Comparison of ENCODE assay signal across 1 cellular context in the genomic region with DNA sequence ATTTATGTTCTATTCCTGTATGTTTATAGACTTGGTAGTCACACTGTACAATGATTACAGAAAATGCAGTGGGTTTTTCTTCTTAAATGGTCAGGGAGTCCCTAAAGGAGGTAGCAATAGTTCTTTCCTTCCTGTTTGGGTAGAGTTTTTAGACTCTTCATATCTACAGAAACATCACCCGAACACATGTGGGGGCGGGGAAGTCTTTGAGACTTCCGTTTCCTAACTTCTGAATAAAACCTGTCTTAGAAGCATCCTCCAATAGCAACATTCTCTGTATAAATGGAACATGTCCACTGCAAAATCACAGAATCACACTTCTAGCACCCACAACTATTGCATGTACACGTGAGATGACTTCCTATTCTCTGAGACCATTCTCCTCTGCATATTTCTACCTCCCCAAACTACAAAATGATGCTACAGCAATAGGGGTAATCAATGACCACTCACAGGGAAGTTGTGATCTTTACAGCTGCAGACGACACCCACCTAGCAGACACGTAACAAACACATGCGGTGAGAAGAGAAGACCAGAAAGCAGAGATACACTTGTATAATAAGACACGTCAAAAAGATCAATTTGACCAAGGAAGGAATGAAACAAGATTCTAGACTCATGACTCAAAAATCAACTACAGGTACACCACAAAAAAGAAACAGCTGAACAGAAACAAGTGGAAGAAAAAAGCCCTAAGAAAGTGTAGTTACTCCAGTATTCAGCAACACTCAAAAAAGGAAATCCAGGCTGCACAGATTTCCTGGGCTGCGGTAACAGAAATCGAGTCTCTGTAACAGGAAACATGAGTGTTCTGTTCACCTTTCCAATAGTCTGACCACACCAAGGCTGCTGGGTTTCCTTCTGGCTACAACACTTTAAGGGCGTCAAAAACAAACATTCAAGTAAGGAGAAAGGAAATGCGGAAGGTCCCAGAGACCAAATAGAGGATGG.
TF ChIP-seq lines count a peak whose summit lies in the region.

No MANE protein-coding gene starts in this region.

TF ChIP-seq in GM12878, 131 proteins besides CTCF, POLR2A, EP300 and RAD21 (continued from another document):
- TF ChIP-seq, protein P1, sequence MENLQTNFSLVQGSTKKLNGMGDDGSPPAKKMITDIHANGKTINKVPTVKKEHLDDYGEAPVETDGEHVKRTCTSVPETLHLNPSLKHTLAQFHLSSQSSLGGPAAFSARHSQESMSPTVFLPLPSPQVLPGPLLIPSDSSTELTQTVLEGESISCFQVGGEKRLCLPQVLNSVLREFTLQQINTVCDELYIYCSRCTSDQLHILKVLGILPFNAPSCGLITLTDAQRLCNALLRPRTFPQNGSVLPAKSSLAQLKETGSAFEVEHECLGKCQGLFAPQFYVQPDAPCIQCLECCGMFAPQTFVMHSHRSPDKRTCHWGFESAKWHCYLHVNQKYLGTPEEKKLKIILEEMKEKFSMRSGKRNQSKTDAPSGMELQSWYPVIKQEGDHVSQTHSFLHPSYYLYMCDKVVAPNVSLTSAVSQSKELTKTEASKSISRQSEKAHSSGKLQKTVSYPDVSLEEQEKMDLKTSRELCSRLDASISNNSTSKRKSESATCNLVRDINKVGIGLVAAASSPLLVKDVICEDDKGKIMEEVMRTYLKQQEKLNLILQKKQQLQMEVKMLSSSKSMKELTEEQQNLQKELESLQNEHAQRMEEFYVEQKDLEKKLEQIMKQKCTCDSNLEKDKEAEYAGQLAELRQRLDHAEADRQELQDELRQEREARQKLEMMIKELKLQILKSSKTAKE (IDR thresholded peaks at IDR 0.05; ENCODE audit: low read depth, poor library complexity, severe bottlenecking), result peak; percentile 73
- no peak for TF ChIP-seq PAX8 (IDR thresholded peaks at IDR 0.05)
- no peak for TF ChIP-seq NR2C2 (IDR thresholded peaks at IDR 0.05; ENCODE audit: borderline replicate concordance, control insufficient read depth, insufficient read length, low read depth)
- 0 out of 2 replicates have a peak, but pooled peaks have one; percentile 34 for TF ChIP-seq IKZF1 (conservative IDR thresholded peaks at IDR 0.05)
- no peak for TF ChIP-seq RCOR1 (conservative IDR thresholded peaks at IDR 0.05; ENCODE audit: low read depth, low read length)
- peak; percentile 56; the same call in 1 of the 2 replicates for TF ChIP-seq BCL11A (IDR thresholded peaks at IDR 0.05; ENCODE audit: low read depth, low read length)
- TF ChIP-seq MEF2A (IDR thresholded peaks at IDR 0.05; ENCODE audit: insufficient read depth, low read depth, low read length), result 0 out of 2 replicates have a peak, but pooled peaks have one; percentile 50
- TF ChIP-seq STAT1 (conservative IDR thresholded peaks at IDR 0.05), result no peak
- TF ChIP-seq PAX5 (IDR thresholded peaks at IDR 0.05; ENCODE audit: borderline replicate concordance, low read depth, low read length), result peak; percentile 36; the same call in 1 of the 2 replicates
- peak; percentile 88 for TF ChIP-seq CBFB (IDR thresholded peaks at IDR 0.05; ENCODE audit: low read depth)
- TF ChIP-seq EED (IDR thresholded peaks at IDR 0.05; ENCODE audit: low read depth), result peak; percentile 93
- TF ChIP-seq HDAC2 (IDR thresholded peaks at IDR 0.05), result no peak
- TF ChIP-seq CREB1 (IDR thresholded peaks at IDR 0.05; ENCODE audit: low read depth), result peak; percentile 81
- TF ChIP-seq KAT2A (conservative IDR thresholded peaks at IDR 0.05; ENCODE audit: control insufficient read depth, low read depth, low read length), result no peak
- TF ChIP-seq TBL1XR1 (IDR thresholded peaks at IDR 0.05; ENCODE audit: low read depth, low read length), result peak; percentile 61
- no peak for TF ChIP-seq REST (IDR thresholded peaks at IDR 0.05; ENCODE audit: low read depth, low read length)
- TF ChIP-seq ATF2 (IDR thresholded peaks at IDR 0.05; ENCODE audit: low read length), result peak; percentile 77
- peak; percentile 63 to 84 for TF ChIP-seq IKZF2 (IDR thresholded peaks at IDR 0.05)
- peak; percentile 52; the same call in 1 of the 2 replicates for TF ChIP-seq GABPA (IDR thresholded peaks at IDR 0.05; ENCODE audit: low read depth)
- peak; percentile 100 for TF ChIP-seq TCF7 (IDR thresholded peaks at IDR 0.05; ENCODE audit: borderline replicate concordance)
- TF ChIP-seq JUNB (IDR thresholded peaks at IDR 0.05), result peak; percentile 98
- TF ChIP-seq EZH2 (IDR thresholded peaks at IDR 0.05; ENCODE audit: borderline replicate concordance, control insufficient read depth, low read depth, low read length), result no peak
- TF ChIP-seq NFIC (IDR thresholded peaks at IDR 0.05; ENCODE audit: low read depth, low read length), result peak; percentile 96
- TF ChIP-seq FOXM1 (IDR thresholded peaks at IDR 0.05; ENCODE audit: low read depth, low read length), result peak; percentile 83
- 0 out of 2 replicates have a peak, but pooled peaks have one; percentile 31 for TF ChIP-seq NBN (IDR thresholded peaks at IDR 0.05)
- TF ChIP-seq TARDBP (IDR thresholded peaks at IDR 0.05; ENCODE audit: borderline replicate concordance), result no peak
- TF ChIP-seq, protein P2, sequence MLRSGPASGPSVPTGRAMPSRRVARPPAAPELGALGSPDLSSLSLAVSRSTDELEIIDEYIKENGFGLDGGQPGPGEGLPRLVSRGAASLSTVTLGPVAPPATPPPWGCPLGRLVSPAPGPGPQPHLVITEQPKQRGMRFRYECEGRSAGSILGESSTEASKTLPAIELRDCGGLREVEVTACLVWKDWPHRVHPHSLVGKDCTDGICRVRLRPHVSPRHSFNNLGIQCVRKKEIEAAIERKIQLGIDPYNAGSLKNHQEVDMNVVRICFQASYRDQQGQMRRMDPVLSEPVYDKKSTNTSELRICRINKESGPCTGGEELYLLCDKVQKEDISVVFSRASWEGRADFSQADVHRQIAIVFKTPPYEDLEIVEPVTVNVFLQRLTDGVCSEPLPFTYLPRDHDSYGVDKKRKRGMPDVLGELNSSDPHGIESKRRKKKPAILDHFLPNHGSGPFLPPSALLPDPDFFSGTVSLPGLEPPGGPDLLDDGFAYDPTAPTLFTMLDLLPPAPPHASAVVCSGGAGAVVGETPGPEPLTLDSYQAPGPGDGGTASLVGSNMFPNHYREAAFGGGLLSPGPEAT (IDR thresholded peaks at IDR 0.05; ENCODE audit: low read depth), result no peak
- no peak for TF ChIP-seq SREBF2 (IDR thresholded peaks at IDR 0.05; ENCODE audit: low read length)
- 0 out of 2 replicates have a peak, but pooled peaks have one; percentile 48 for TF ChIP-seq ZNF217 (IDR thresholded peaks at IDR 0.05)
- no peak for TF ChIP-seq BRCA1 (IDR thresholded peaks at IDR 0.05; ENCODE audit: low read depth, low read length)
- TF ChIP-seq ZBED1 (IDR thresholded peaks at IDR 0.05; ENCODE audit: borderline replicate concordance), result 0 out of 2 replicates have a peak, but pooled peaks have one; percentile 68
- 0 out of 2 replicates have a peak, but pooled peaks have one; percentile 19 for TF ChIP-seq TCF12 (IDR thresholded peaks at IDR 0.05; ENCODE audit: low read depth, low read length)
- TF ChIP-seq MTA2 (IDR thresholded peaks at IDR 0.05; ENCODE audit: low read depth), result peak; percentile 47; the same call in 1 of the 2 replicates
- TF ChIP-seq PML (IDR thresholded peaks at IDR 0.05; ENCODE audit: low read length), result peak; percentile 54; the same call in 1 of the 2 replicates
- no peak for TF ChIP-seq BACH1 (IDR thresholded peaks at IDR 0.05; ENCODE audit: borderline replicate concordance)
- no peak for TF ChIP-seq ZBTB4 (CRISPR knock-in tag; IDR thresholded peaks at IDR 0.05)
- peak; percentile 99 for TF ChIP-seq RUNX3 (IDR thresholded peaks at IDR 0.05; ENCODE audit: low read length)
- peak in 1 of 2 experiments; percentile 91; a peak in 1 of 4 replicates for TF ChIP-seq ETV6 (conservative IDR thresholded peaks at IDR 0.05 in 1 of 2, IDR thresholded peaks at IDR 0.05 in 1 of 2; ENCODE audit: borderline replicate concordance in 1 of 2, low read depth in 1 of 2)
- TF ChIP-seq MTA3 (IDR thresholded peaks at IDR 0.05; ENCODE audit: borderline replicate concordance, low read length), result peak; percentile 80; the same call in 1 of the 2 replicates
